Comparison of ENCODE assay signal across 26 cellular contexts in the genomic region with DNA sequence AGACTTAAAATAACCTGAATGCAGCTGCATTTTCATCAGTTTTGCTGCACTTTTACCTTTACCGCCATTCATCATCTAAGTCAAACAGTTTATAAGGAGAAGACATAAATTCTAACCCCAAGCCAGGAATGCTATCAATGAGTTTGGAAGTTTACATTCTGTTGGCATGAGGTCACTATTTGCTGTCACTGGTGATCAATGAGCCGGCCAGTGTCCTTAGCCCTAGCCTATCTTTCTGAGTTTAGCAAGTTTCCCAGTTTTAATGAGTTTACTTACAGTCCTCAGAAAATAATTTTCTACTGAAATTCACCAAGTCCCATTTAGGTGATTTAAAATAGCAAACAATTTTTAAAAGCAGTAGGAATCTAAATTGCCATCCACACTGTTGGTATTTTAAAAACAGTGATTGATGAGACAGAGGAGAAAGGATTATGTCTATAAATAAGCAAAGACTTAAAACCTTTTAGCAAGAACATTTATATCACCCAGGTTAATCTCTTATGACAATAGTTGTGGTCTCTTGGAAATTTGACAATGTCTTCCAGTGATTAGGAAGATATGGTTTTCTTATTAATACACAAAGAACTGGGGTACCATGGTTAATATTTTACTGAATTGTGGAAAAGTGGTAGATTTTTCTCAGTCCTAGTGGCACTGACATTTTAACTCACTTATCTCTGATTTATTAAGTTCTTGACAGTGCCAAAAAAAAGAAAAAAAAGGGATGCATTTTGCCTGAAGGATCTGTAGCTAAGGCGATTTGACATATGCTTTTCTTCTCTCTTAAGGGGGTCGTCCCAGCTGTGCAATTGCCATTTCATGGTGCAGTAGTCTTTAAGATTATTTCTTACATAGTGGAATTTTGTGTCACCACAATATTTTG.
DNase-seq lines count a peak whose midpoint lies in the region; ATAC-seq and TF ChIP-seq lines count a peak whose summit lies in the region.
"Had no signal": no experiment of that assay in that cellular context is flagged by ENCODE, and none has a peak within 500 bp of the region (broad histone marks: within the 10 kb centered on the region; RNA-seq: fewer than 3 reads in every experiment).

No MANE protein-coding gene starts in this region.

- H4K20me1 ChIP-seq in SK-N-SH (ENCODE audit: insufficient read depth) = no peaks in the 10 kb centered on the region; the same call in 1 of the 2 replicates

- H3K4me1 Mint-ChIP-seq in activated T-cell treated with anti-CD3 and anti-CD28 coated beads, Interleukin-2, amount 50 U/mL, for 24 hours (ENCODE audit: low read depth) = no peaks in the 10 kb centered on the region

- H3K9me2 ChIP-seq in SK-N-SH = no peaks in the 10 kb centered on the region; the same call in 1 of the 2 replicates

- H3K9ac ChIP-seq in SK-N-SH (no peak overlapping the region), NT2/D1 (ENCODE audit: insufficient read length, low read depth) (no peak overlapping the region)
- H3K9ac ChIP-seq: KMS-11 had no signal

- H3K27me3 ChIP-seq in SK-N-SH (ENCODE audit: insufficient read depth) (no peaks in the 10 kb centered on the region), NT2/D1 (ENCODE audit: insufficient read depth, insufficient read length) (no peaks in the 10 kb centered on the region)
- H3K27me3 ChIP-seq: neutrophil had no signal

- no peak overlapping the region for H3K4me3 Mint-ChIP-seq in activated T-cell treated with anti-CD3 and anti-CD28 coated beads, Interleukin-2, amount 50 U/mL, for 24 hours

- no peak overlapping the region for H3K27ac Mint-ChIP-seq in activated T-cell treated with anti-CD3 and anti-CD28 coated beads, Interleukin-2, amount 50 U/mL, for 24 hours

- peaks cover 3% of the 10 kb centered on the region for H3K9me3 Mint-ChIP-seq in activated T-cell treated with anti-CD3 and anti-CD28 coated beads, Interleukin-2, amount 50 U/mL, for 24 hours

- H3F3A ChIP-seq in SK-N-SH (replicated peaks; ENCODE audit: insufficient read depth) = peaks cover 8% of the 10 kb centered on the region

- POLR2A ChIA-PET in SK-N-SH (lab: Yijun Ruan, JAX) = no interaction called here

- H3K36me3 ChIP-seq in SK-N-SH (replicated peaks in 1 of 2; ENCODE audit: control insufficient read depth in 1 of 2, insufficient read depth in 2 of 2, low read length in 1 of 2) (no peaks in the 10 kb centered on the region), NT2/D1 (ENCODE audit: insufficient read depth, insufficient read length, low read length) (no peaks in the 10 kb centered on the region)
- H3K36me3 ChIP-seq: neutrophil, thoracic aorta had no signal

- 70% methylated on average over 4 of the region's 4 CpGs for WGBS in SK-N-SH (ENCODE audit: low lambda C conversion rate)

- no peak for DNase-seq in SK-N-SH
- peak; percentile 16 for DNase-seq in NT2/D1 (ENCODE audit: low read depth, low spot score)
- peak; percentile 1 for DNase-seq in kidney glomerular epithelial cell (lab: John Stamatoyannopoulos, UW)
- no peak for DNase-seq in NK-92 (lab: John Stamatoyannopoulos, UW; ENCODE audit: unreplicated experiment)
- no peak for DNase-seq in activated T-cell treated with anti-CD3 and anti-CD28 coated beads, Interleukin-2, amount 50 U/mL, for 24 hours
- no peak for DNase-seq in activated naive CD4-positive, alpha-beta T cell treated with Interleukin-2 at 50 U/mL for 16 hours
- DNase-seq: activated naive CD4-positive, alpha-beta T cell; activated T-cell treated with anti-CD3 and anti-CD28 coated beads, Interleukin-2, amount 50 U/mL, for 1 hour; amygdala; caudate nucleus; COR-L47; head of caudate nucleus; MV-4-11; NCI-H1694 treated with DMSO at 0.1 percent for 48 hours; NCI-H526 treated with DMSO at 0.1 percent for 48 hours; stimulated activated CD4-positive, alpha-beta T cell treated with anti-CD3 and anti-CD28 coated beads, Interleukin-4, amount 100 ng/mL, for 1 hour; stimulated activated naive CD4-positive, alpha-beta T cell treated with Interleukin-2 at 50 U/mL for 16 hours had no signal

- H3K36me3 Mint-ChIP-seq in activated T-cell treated with anti-CD3 and anti-CD28 coated beads, Interleukin-2, amount 50 U/mL, for 24 hours (ENCODE audit: low read depth) = no peaks in the 10 kb centered on the region

- H3K4me3 ChIP-seq in SK-N-SH (ENCODE audit: low read depth in 2 of 2, low read length in 1 of 2) = no peak overlapping the region
- no peak overlapping the region for H3K4me3 ChIP-seq in NT2/D1 (ENCODE audit: insufficient read length, low read depth)
- H3K4me3 ChIP-seq: thoracic aorta had no signal

- H3K27me3 Mint-ChIP-seq in activated T-cell treated with anti-CD3 and anti-CD28 coated beads, Interleukin-2, amount 50 U/mL, for 24 hours = no peaks in the 10 kb centered on the region

- H3K9me3 ChIP-seq in SK-N-SH (no peaks in the 10 kb centered on the region), NT2/D1 (ENCODE audit: insufficient read depth, low read length) (no peaks in the 10 kb centered on the region)
- H3K9me3 ChIP-seq: neutrophil, thoracic aorta had no signal

- TF ChIP-seq CTCF in SK-N-SH (IDR thresholded peaks at IDR 0.05) = no peak

- H2AFZ ChIP-seq in SK-N-SH (ENCODE audit: low read depth) = no peak overlapping the region

- no peak for TF ChIP-seq EP300 in SK-N-SH (IDR thresholded peaks at IDR 0.05; ENCODE audit: borderline replicate concordance in 1 of 2, low read depth in 1 of 2, low read length in 1 of 2)

- CTCF ChIA-PET in SK-N-SH (lab: Yijun Ruan, JAX) = no interaction called here

- no peaks in the 10 kb centered on the region for H3K79me2 ChIP-seq in SK-N-SH (ENCODE audit: insufficient read depth)

- no peak for TF ChIP-seq RAD21 in SK-N-SH (IDR thresholded peaks at IDR 0.05; ENCODE audit: low read length)

- H3K4me1 ChIP-seq in SK-N-SH (ENCODE audit: control insufficient read depth in 1 of 2, insufficient read depth in 2 of 2, low read depth in 1 of 2, low read length in 1 of 2) (peaks cover 0 to 10% of the 10 kb centered on the region in 2 experiments; a peak in 2 of 4 replicates), NT2/D1 (ENCODE audit: insufficient read depth, insufficient read length) (no peaks in the 10 kb centered on the region)

- ATAC-seq in SK-N-SH treated with all-trans-retinoic acid at 6 μM for 48 hours = no peak
- no peak for ATAC-seq in GM18502 (IDR thresholded peaks at IDR 0.05; ENCODE audit: poor library complexity, unreplicated experiment)
- ATAC-seq: activated CD4-positive, CD25-positive, alpha-beta regulatory T cell treated with anti-CD3 and anti-CD28 coated beads, Interleukin-2, amount 50 U/mL, for 24 hours; HCT116; Right ventricle myocardium inferior had no signal

- H3K27ac ChIP-seq in SK-N-SH (ENCODE audit: low read depth in 2 of 2, low read length in 1 of 2) = no peak overlapping the region
- H3K27ac ChIP-seq: 22Rv1, KMS-11, neutrophil, thoracic aorta had no signal

- H3K4me2 ChIP-seq in SK-N-SH = no peak overlapping the region
- H3K4me2 ChIP-seq: KMS-11 had no signal

TF ChIP-seq in SK-N-SH, 30 proteins besides CTCF, POLR2A, EP300 and RAD21 (continues in another document):
- TF ChIP-seq NFIC (IDR thresholded peaks at IDR 0.05; ENCODE audit: borderline replicate concordance) (0 out of 2 replicates have a peak, but pooled peaks have one; percentile 4), CHD2 (IDR thresholded peaks at IDR 0.05; ENCODE audit: low read length, partially characterized antibody) (no peak), TAF1 (IDR thresholded peaks at IDR 0.05; ENCODE audit: borderline replicate concordance, low read depth, low read length) (no peak), MEF2A (IDR thresholded peaks at IDR 0.05; ENCODE audit: borderline replicate concordance, low read depth) (no peak)
- TF ChIP-seq, protein P1, sequence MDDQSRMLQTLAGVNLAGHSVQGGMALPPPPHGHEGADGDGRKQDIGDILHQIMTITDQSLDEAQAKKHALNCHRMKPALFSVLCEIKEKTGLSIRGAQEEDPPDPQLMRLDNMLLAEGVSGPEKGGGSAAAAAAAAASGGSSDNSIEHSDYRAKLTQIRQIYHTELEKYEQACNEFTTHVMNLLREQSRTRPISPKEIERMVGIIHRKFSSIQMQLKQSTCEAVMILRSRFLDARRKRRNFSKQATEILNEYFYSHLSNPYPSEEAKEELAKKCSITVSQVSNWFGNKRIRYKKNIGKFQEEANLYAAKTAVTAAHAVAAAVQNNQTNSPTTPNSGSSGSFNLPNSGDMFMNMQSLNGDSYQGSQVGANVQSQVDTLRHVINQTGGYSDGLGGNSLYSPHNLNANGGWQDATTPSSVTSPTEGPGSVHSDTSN (IDR thresholded peaks at IDR 0.05) = peak; percentile 55

TF ChIP-seq in SK-N-SH treated with all-trans-retinoic acid at 6 μM for 48 hours, 23 proteins besides CTCF, POLR2A, EP300 and RAD21:
- TF ChIP-seq PPARA (CRISPR knock-in tag; IDR thresholded peaks at IDR 0.05; ENCODE audit: borderline replicate concordance) (no peak), ZNF8 (CRISPR knock-in tag; IDR thresholded peaks at IDR 0.05) (no peak), ISL1 (CRISPR knock-in tag; IDR thresholded peaks at IDR 0.05) (no peak), ESRRG (CRISPR knock-in tag; IDR thresholded peaks at IDR 0.05) (no peak), RARB (CRISPR knock-in tag; IDR thresholded peaks at IDR 0.05) (no peak), ARNTL (CRISPR knock-in tag; IDR thresholded peaks at IDR 0.05; ENCODE audit: borderline replicate concordance, low read depth) (no peak)

Comparison
In these comparisons a context has a peak if more than half of its experiments do, and no peak if none do; other contexts are left out.
1. DNase-seq: peak in NT2/D1 (single experiment) and kidney glomerular epithelial cell (single experiment); none in SK-N-SH (single experiment), NK-92 (single experiment), activated T-cell treated with anti-CD3 and anti-CD28 coated beads, Interleukin-2, amount 50 U/mL, for 24 hours (single experiment) and activated naive CD4-positive, alpha-beta T cell treated with Interleukin-2 at 50 U/mL for 16 hours (single experiment).